Comparison of ENCODE assay signal across 17 cellular contexts in the genomic region with DNA sequence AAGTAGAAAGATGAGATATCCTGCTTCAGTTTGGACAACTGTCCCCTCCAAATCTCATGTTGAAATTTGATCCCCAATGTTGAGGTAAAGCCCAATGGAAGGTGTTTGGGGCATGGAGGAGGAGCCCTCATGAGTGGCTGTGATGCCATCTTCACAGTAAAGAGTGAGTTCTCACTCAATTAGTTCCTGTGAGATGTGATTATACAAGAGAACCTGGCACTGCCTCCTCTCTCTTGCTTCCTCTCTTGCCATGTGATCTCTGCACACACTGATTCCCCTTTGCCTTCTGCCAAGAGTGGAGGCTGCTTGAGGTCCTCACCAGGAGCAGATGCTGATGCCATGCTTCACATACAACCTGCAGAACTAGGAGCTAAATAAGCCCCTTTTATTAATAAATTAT.
DNase-seq lines count a peak whose midpoint lies in the region; ATAC-seq and TF ChIP-seq lines count a peak whose summit lies in the region.
"Had no signal": no experiment of that assay in that cellular context is flagged by ENCODE, and none has a peak within 500 bp of the region (broad histone marks: within the 10 kb centered on the region; RNA-seq: fewer than 3 reads in every experiment).

No MANE protein-coding gene starts in this region.

- intact Hi-C loops in A673 (cut with micrococcal nuclease; ENCODE audit: unreplicated experiment): no loop called here

- peaks cover 5% of the 10 kb centered on the region for H3K4me1 Mint-ChIP-seq in activated naive CD8-positive, alpha-beta T cell treated with anti-CD3 and anti-CD28 coated beads, Interleukin-2, amount 10 ng/mL, durations not matched to agents 7 days and 5 days
- H3K4me1 Mint-ChIP-seq in activated naive CD8-positive, alpha-beta T cell treated with anti-CD3 and anti-CD28 coated beads for 36 hours: peaks cover 18% of the 10 kb centered on the region

- DNase-seq in activated naive CD8-positive, alpha-beta T cell treated with anti-CD3 and anti-CD28 coated beads, Interleukin-2, amount 10 ng/mL, durations not matched to agents 7 days and 5 days: no peak
- DNase-seq in activated naive CD8-positive, alpha-beta T cell treated with anti-CD3 and anti-CD28 coated beads for 36 hours: no peak
- peak in 2 of 61 donors; percentile 31 to 54 for DNase-seq in caudate nucleus (lab: John Stamatoyannopoulos, UW)
- DNase-seq in NCI-H2171 treated with DMSO at 0.1 percent for 48 hours (lab: John Stamatoyannopoulos, UW): no peak
- no peak for DNase-seq in A673 (ENCODE audit: low spot score)
- DNase-seq: activated T-cell treated with anti-CD3 and anti-CD28 coated beads, Interleukin-2, amount 50 U/mL, for 1 hour; CD4-positive, alpha-beta T cell; erythroblast; KBM-7; NCI-H1092 treated with DMSO at 0.1 percent for 48 hours; PC-3; SHP77 treated with DMSO at 0.1 percent for 48 hours; stimulated activated CD4-positive, alpha-beta T cell treated with anti-CD3 and anti-CD28 coated beads, Interleukin-4, amount 100 ng/mL, for 1 hour had no signal

- no peak for TF ChIP-seq CTCF in OCI-LY3 (IDR thresholded peaks at IDR 0.05; ENCODE audit: low read depth, low read length)
- TF ChIP-seq CTCF in A673 (conservative IDR thresholded peaks at IDR 0.05; ENCODE audit: low read depth, low read length): no peak

- H3K4me1 ChIP-seq in OCI-LY3 (ENCODE audit: low read length) (peaks cover 27% of the 10 kb centered on the region), A673 (ENCODE audit: insufficient read depth, low read length, poor library complexity, severe bottlenecking) (no peaks in the 10 kb centered on the region)

- H3K36me3 ChIP-seq in OCI-LY3 (replicated peaks; ENCODE audit: low read depth, low read length) (no peaks in the 10 kb centered on the region), A673 (ENCODE audit: insufficient read depth, low read length, poor library complexity, severe bottlenecking) (no peaks in the 10 kb centered on the region)

- H3K27me3 Mint-ChIP-seq in activated naive CD8-positive, alpha-beta T cell treated with anti-CD3 and anti-CD28 coated beads, Interleukin-2, amount 10 ng/mL, durations not matched to agents 7 days and 5 days: peaks cover 17% of the 10 kb centered on the region
- peaks cover 12% of the 10 kb centered on the region for H3K27me3 Mint-ChIP-seq in activated naive CD8-positive, alpha-beta T cell treated with anti-CD3 and anti-CD28 coated beads for 36 hours

- H3K9me3 Mint-ChIP-seq in activated naive CD8-positive, alpha-beta T cell treated with anti-CD3 and anti-CD28 coated beads, Interleukin-2, amount 10 ng/mL, durations not matched to agents 7 days and 5 days: no peaks in the 10 kb centered on the region
- H3K9me3 Mint-ChIP-seq in activated naive CD8-positive, alpha-beta T cell treated with anti-CD3 and anti-CD28 coated beads for 36 hours: no peaks in the 10 kb centered on the region
- H3K9me3 Mint-ChIP-seq: CD4-positive, alpha-beta T cell had no signal

- H4K20me1 ChIP-seq in OCI-LY3 (ENCODE audit: insufficient read depth, low read length): no peaks in the 10 kb centered on the region

- H3K4me3 Mint-ChIP-seq in activated naive CD8-positive, alpha-beta T cell treated with anti-CD3 and anti-CD28 coated beads, Interleukin-2, amount 10 ng/mL, durations not matched to agents 7 days and 5 days: no peak overlapping the region
- no peak overlapping the region for H3K4me3 Mint-ChIP-seq in activated naive CD8-positive, alpha-beta T cell treated with anti-CD3 and anti-CD28 coated beads for 36 hours
- H3K4me3 Mint-ChIP-seq: CD4-positive, alpha-beta T cell had no signal

- H3K9ac ChIP-seq in OCI-LY3 (ENCODE audit: low read length): peak overlapping the region; percentile 64

- peak overlapping the region; percentile 55 for H2AFZ ChIP-seq in OCI-LY3 (ENCODE audit: low read depth, low read length)

- H3K27ac Mint-ChIP-seq in activated naive CD8-positive, alpha-beta T cell treated with anti-CD3 and anti-CD28 coated beads, Interleukin-2, amount 10 ng/mL, durations not matched to agents 7 days and 5 days: peak overlapping the region; percentile 37
- no peak overlapping the region for H3K27ac Mint-ChIP-seq in activated naive CD8-positive, alpha-beta T cell treated with anti-CD3 and anti-CD28 coated beads for 36 hours
- H3K27ac Mint-ChIP-seq: CD4-positive, alpha-beta T cell had no signal

- H3K36me3 Mint-ChIP-seq in activated naive CD8-positive, alpha-beta T cell treated with anti-CD3 and anti-CD28 coated beads, Interleukin-2, amount 10 ng/mL, durations not matched to agents 7 days and 5 days: no peaks in the 10 kb centered on the region
- H3K36me3 Mint-ChIP-seq in activated naive CD8-positive, alpha-beta T cell treated with anti-CD3 and anti-CD28 coated beads for 36 hours: no peaks in the 10 kb centered on the region

- H3K9me3 ChIP-seq in OCI-LY3 (ENCODE audit: insufficient read depth, low read length) (peaks cover 10% of the 10 kb centered on the region), A673 (ENCODE audit: low read depth, low read length, poor library complexity, severe bottlenecking) (no peaks in the 10 kb centered on the region)

- CTCF ChIA-PET in A673 (lab: Charles Lee): no interaction called here

- ATAC-seq in activated naive CD8-positive, alpha-beta T cell treated with anti-CD3 and anti-CD28 coated beads, Interleukin-2, amount 10 ng/mL, durations not matched to agents 7 days and 5 days (ENCODE audit: low read depth): no peak
- ATAC-seq in HG03571 (IDR thresholded peaks at IDR 0.05; ENCODE audit: unreplicated experiment) (no peak), GM19463 (IDR thresholded peaks at IDR 0.05; ENCODE audit: unreplicated experiment) (no peak)
- ATAC-seq: PC-3 had no signal

- H3K27me3 ChIP-seq in OCI-LY3 (ENCODE audit: low read depth, low read length): 0 out of 2 replicates have a peak, but pooled peaks cover 11% of the 10 kb centered on the region
- H3K27me3 ChIP-seq in A673 (replicated peaks; ENCODE audit: insufficient read depth, low read depth, low read length, poor library complexity): no peaks in the 10 kb centered on the region

- no TSS peak for BruUV-seq in A673 (replicated peaks; lab: Mats Ljungman, UMichigan)

- no peaks in the 10 kb centered on the region for H3K79me2 ChIP-seq in OCI-LY3 (ENCODE audit: low read length)

- H3K4me3 ChIP-seq in OCI-LY3 (ENCODE audit: low read length) (peak overlapping the region; percentile 58), A673 (ENCODE audit: low read depth, low read length, poor library complexity, severe bottlenecking) (no peak overlapping the region)
- H3K4me3 ChIP-seq: smooth muscle cell had no signal

- H3K27ac ChIP-seq in OCI-LY3 (ENCODE audit: low read length) (peak overlapping the region; percentile 98), caudate nucleus (ENCODE audit: low read depth, low read length) (peak overlapping the region; percentile 68), A673 (ENCODE audit: low read depth, low read length, poor library complexity, severe bottlenecking) (no peak overlapping the region)

- peak overlapping the region; percentile 85 for H3K4me2 ChIP-seq in OCI-LY3 (ENCODE audit: low read length)
- H3K4me2 ChIP-seq: smooth muscle cell had no signal

- POLR2A ChIA-PET in activated naive CD8-positive, alpha-beta T cell treated with anti-CD3 and anti-CD28 coated beads, Interleukin-2, amount 10 ng/mL, durations not matched to agents 7 days and 5 days (lab: Charles Lee): no interaction called here
- POLR2A ChIA-PET in A673 (lab: Charles Lee; ENCODE audit: low non-redundant PET): no interaction called here
